13 cellular contexts compared by ENCODE assay signal in genomic region chr5:38541174-38541724, GRCh38. TPM values are rescaled to one million over a fixed set of nuclear protein-coding genes. Genes with fewer than 3 reads are reported as not detected.
DNase-seq lines count a peak whose midpoint lies in the region; ATAC-seq and TF ChIP-seq lines count a peak whose summit lies in the region.
"Had no signal": no experiment of that assay in that cellular context is flagged by ENCODE, and none has a peak within 500 bp of the region (broad histone marks: within the 10 kb centered on the region; RNA-seq: fewer than 3 reads in every experiment).

No MANE protein-coding gene starts in this region.

- no peak overlapping the region for H3K27ac Mint-ChIP-seq in Caco-2 (ENCODE audit: unreplicated experiment)
- H3K27ac Mint-ChIP-seq: activated CD8-positive, alpha-beta T cell treated with anti-CD3 and anti-CD28 coated beads, Interleukin-2, amount 10 ng/mL, durations not matched to agents 7 days and 5 days; CD4-positive, CD25-positive, alpha-beta regulatory T cell had no signal

- TF ChIP-seq CTCF in right atrium auricular region (IDR thresholded peaks at IDR 0.05) (no peak), coronary artery (IDR thresholded peaks at IDR 0.05) (no peak), Caco-2 (IDR thresholded peaks at IDR 0.05; ENCODE audit: insufficient read depth in 1 of 2, low read depth in 1 of 2, low read length in 1 of 2, severe bottlenecking in 1 of 2, unreplicated experiment in 1 of 2) (no peak)

- in situ Hi-C loops in KBM-7 (cut with MboI; ENCODE audit: low pct_unique_long_range_greater_than_20kb, low sequenced_read_pairs): no loop called here

- peaks cover 0 to 46% of the 10 kb centered on the region in 2 donors for H3K4me1 ChIP-seq in right atrium auricular region
- peaks cover 19% of the 10 kb centered on the region for H3K4me1 ChIP-seq in right cardiac atrium (ENCODE audit: control insufficient read depth, insufficient read depth, low read length)
- H3K4me1 ChIP-seq in aorta (ENCODE audit: control insufficient read depth in 1 of 2, insufficient read depth in 2 of 2, low read length in 2 of 2): peaks cover 2 to 4% of the 10 kb centered on the region in 2 donors
- 0 out of 2 replicates have a peak, but pooled peaks cover 4% of the 10 kb centered on the region for H3K4me1 ChIP-seq in Caco-2

- H3K4me3 Mint-ChIP-seq in Caco-2 (ENCODE audit: unreplicated experiment): no peak overlapping the region
- H3K4me3 Mint-ChIP-seq: activated CD8-positive, alpha-beta T cell treated with anti-CD3 and anti-CD28 coated beads, Interleukin-2, amount 10 ng/mL, durations not matched to agents 7 days and 5 days; CD4-positive, CD25-positive, alpha-beta regulatory T cell had no signal

- no TSS peak for BruUV-seq in Caco-2 (replicated peaks; lab: Mats Ljungman, UMichigan)

- 67% methylated on average over 2 of the region's 2 CpGs for WGBS in right cardiac atrium
- 56 to 69% methylated on average over 2 of the region's 2 CpGs for WGBS in aorta, 2 donors

- no peaks in the 10 kb centered on the region for H3K27me3 ChIP-seq in right atrium auricular region
- H3K27me3 ChIP-seq in right cardiac atrium (ENCODE audit: control insufficient read depth, insufficient read depth): no peaks in the 10 kb centered on the region
- no peaks in the 10 kb centered on the region for H3K27me3 ChIP-seq in aorta (ENCODE audit: control insufficient read depth in 1 of 2, insufficient read depth in 2 of 2, low read length in 1 of 2)
- H3K27me3 ChIP-seq in Caco-2 (replicated peaks; ENCODE audit: control insufficient read depth, insufficient read depth, low read length): no peaks in the 10 kb centered on the region
- H3K27me3 ChIP-seq: ovary had no signal

- H3K36me3 ChIP-seq in right atrium auricular region: no peaks in the 10 kb centered on the region
- no peaks in the 10 kb centered on the region for H3K36me3 ChIP-seq in aorta (ENCODE audit: control insufficient read depth in 1 of 2, insufficient read depth in 2 of 2, low read length in 1 of 2)
- no peaks in the 10 kb centered on the region for H3K36me3 ChIP-seq in Caco-2 (ENCODE audit: control insufficient read depth, insufficient read depth, low read length)
- H3K36me3 ChIP-seq: ovary had no signal

- no peaks in the 10 kb centered on the region for H3K9me3 ChIP-seq in right atrium auricular region
- H3K9me3 ChIP-seq in right cardiac atrium (ENCODE audit: control insufficient read depth, low read length): no peaks in the 10 kb centered on the region
- no peaks in the 10 kb centered on the region for H3K9me3 ChIP-seq in aorta (ENCODE audit: control insufficient read depth, low read length)
- no peaks in the 10 kb centered on the region for H3K9me3 ChIP-seq in Caco-2
- H3K9me3 ChIP-seq: ovary had no signal

- CTCF ChIA-PET in Caco-2 (lab: Charles Lee): interaction anchor here (0.5 to 1.4 kb wide), 2 partner anchors 26 to 393 kb away, joined by 3 read pairs; no protein-coding TSS in a partner anchor

- DNase-seq in right atrium auricular region (ENCODE audit: low spot score): no peak
- no peak for DNase-seq in right cardiac atrium
- DNase-seq in NCI-H748 treated with DMSO at 0.1 percent for 48 hours (lab: John Stamatoyannopoulos, UW): peak; percentile 92
- no peak for DNase-seq in coronary artery (ENCODE audit: low spot score)
- no peak for DNase-seq in aorta
- no peak for DNase-seq in KBM-7
- DNase-seq in Caco-2: no peak
- DNase-seq in amygdala (lab: John Stamatoyannopoulos, UW): no peak
- DNase-seq: activated CD8-positive, alpha-beta T cell treated with anti-CD3 and anti-CD28 coated beads, Interleukin-2, amount 10 ng/mL, durations not matched to agents 7 days and 5 days; CD4-positive, CD25-positive, alpha-beta regulatory T cell; left colon; ovary; stimulated activated naive CD8-positive, alpha-beta T cell treated with anti-CD3 and anti-CD28 coated beads, Interleukin-15, Interleukin-2, amounts not matched to agents 100 U/mL and 50 U/mL, for 24 hours had no signal

- H3K27ac ChIP-seq in right atrium auricular region (peak overlapping the region; percentile 3 to 63), right cardiac atrium (ENCODE audit: low read length) (no peak overlapping the region), coronary artery (peak overlapping the region; percentile 16 to 19), aorta (ENCODE audit: low read depth in 1 of 2, low read length in 2 of 2) (peak overlapping the region; percentile 4 to 22)
- H3K27ac ChIP-seq: ovary had no signal

- no peaks in the 10 kb centered on the region for H3K9me3 Mint-ChIP-seq in Caco-2 (ENCODE audit: unreplicated experiment)

- intact Hi-C loops in right cardiac atrium (cut with DNase I): loop anchor here in 1 of 4 donors (10.0 kb wide), 1 partner anchor 96 kb away; no protein-coding TSS in a partner anchor
- intact Hi-C loops in aorta (cut with DNase I): loop anchor here (5.0 to 10.0 kb wide), 2 partner anchors 66 to 74 kb away; no protein-coding TSS in a partner anchor
- intact Hi-C loops in Caco-2 (cut with micrococcal nuclease; ENCODE audit: unreplicated experiment): no loop called here

- no peak overlapping the region for H3K4me3 ChIP-seq in right atrium auricular region
- no peak overlapping the region for H3K4me3 ChIP-seq in right cardiac atrium (ENCODE audit: low read length)
- no peak overlapping the region for H3K4me3 ChIP-seq in coronary artery
- no peak overlapping the region for H3K4me3 ChIP-seq in aorta (ENCODE audit: low read length in 2 of 2)
- no peak overlapping the region for H3K4me3 ChIP-seq in Caco-2 (ENCODE audit: low read depth, low read length)
- H3K4me3 ChIP-seq: ovary had no signal

- H3K36me3 Mint-ChIP-seq in Caco-2 (ENCODE audit: insufficient read depth, unreplicated experiment): no peaks in the 10 kb centered on the region
- H3K36me3 Mint-ChIP-seq: CD4-positive, CD25-positive, alpha-beta regulatory T cell had no signal

- POLR2A ChIA-PET in Caco-2 (lab: Charles Lee): no interaction called here

- ATAC-seq in right cardiac atrium: no peak
- no peak for ATAC-seq in aorta (ENCODE audit: low FRiP score)
- ATAC-seq: activated CD8-positive, alpha-beta T cell treated with anti-CD3 and anti-CD28 coated beads, Interleukin-2, amount 10 ng/mL, durations not matched to agents 7 days and 5 days; left colon; stimulated activated naive CD8-positive, alpha-beta T cell treated with anti-CD3 and anti-CD28 coated beads, Interleukin-15, Interleukin-2, amounts not matched to agents 100 U/mL and 50 U/mL, for 24 hours had no signal

- H3K27me3 Mint-ChIP-seq in Caco-2 (ENCODE audit: insufficient read depth, unreplicated experiment): no peaks in the 10 kb centered on the region

- peaks cover 9% of the 10 kb centered on the region for H3K4me1 Mint-ChIP-seq in Caco-2 (ENCODE audit: low read depth, unreplicated experiment)
- H3K4me1 Mint-ChIP-seq: CD4-positive, CD25-positive, alpha-beta regulatory T cell had no signal

RNA-seq across cellular contexts. Expression of gene LIFR, which starts 15.2 kb away (rescaled TPM):
- total RNA-seq in right atrium auricular region: 10 to 100 TPM; 38.9 to 58.0 TPM
- total RNA-seq in right cardiac atrium: 10 to 100 TPM; 45.3 to 66.9 (median 63.4) TPM
- polyA plus RNA-seq in right cardiac atrium: 16.8 TPM
- 10 to 100 TPM; 67.6 to 69.6 TPM for total RNA-seq in aorta
- polyA plus RNA-seq in aorta: 10 to 100 TPM in 1 of 2 donors, 1 to 10 TPM in 1; 2.4 to 11.8 TPM
- 4.8 and 5.1 TPM in 2 replicates for total RNA-seq in Caco-2 (2022)
- total RNA-seq: activated CD8-positive, alpha-beta T cell treated with anti-CD3 and anti-CD28 coated beads, Interleukin-2, amount 10 ng/mL, durations not matched to agents 7 days and 5 days; CD4-positive, CD25-positive, alpha-beta regulatory T cell had no signal
- polyA plus RNA-seq: CD4-positive, CD25-positive, alpha-beta regulatory T cell had no signal
